Comparison of ENCODE assay signal across 11 cellular contexts in genomic region chr1:11792106-11792505, GRCh38. TPM values are rescaled to one million over a fixed set of nuclear protein-coding genes. Genes with fewer than 3 reads are reported as not detected.
DNase-seq lines count a peak whose midpoint lies in the region; ATAC-seq and TF ChIP-seq lines count a peak whose summit lies in the region.
"Had no signal": no experiment of that assay in that cellular context is flagged by ENCODE, and none has a peak within 500 bp of the region (broad histone marks: within the 10 kb centered on the region; RNA-seq: fewer than 3 reads in every experiment).

No MANE protein-coding gene starts in this region.

- TF ChIP-seq POLR2A in heart left ventricle (IDR thresholded peaks at IDR 0.05): no peak
- no peak for TF ChIP-seq POLR2A in prostate gland (IDR thresholded peaks at IDR 0.05)

- no peak overlapping the region for H3K4me2 ChIP-seq in mammary epithelial cell (ENCODE audit: insufficient read depth, low read depth, low read length)

- intact Hi-C loops in MCF 10A (cut with micrococcal nuclease) (no loop called here), mammary epithelial cell (cut with micrococcal nuclease) (no loop called here), heart left ventricle (cut with DNase I) (no loop called here), prostate gland (cut with DNase I) (no loop called here)

- no peaks in the 10 kb centered on the region for H3K9me3 Mint-ChIP-seq in MCF 10A (ENCODE audit: unreplicated experiment)
- H3K9me3 Mint-ChIP-seq in activated naive CD8-positive, alpha-beta T cell treated with anti-CD3 and anti-CD28 coated beads, Interleukin-2, amount 50 U/mL, for 24 hours: no peaks in the 10 kb centered on the region

- WGBS in mammary epithelial cell (ENCODE audit: low coverage, missing lambda C conversion rate): 96% methylated on average over 9 of the region's 11 CpGs
- 48 to 67% (median 56%) methylated on average over 10 to 11 of the region's 11 CpGs for WGBS in heart left ventricle, 4 donors
- WGBS in prostate gland: 83% methylated on average over 11 of the region's 11 CpGs

- DNase-seq in MCF 10A (ENCODE audit: unreplicated experiment) (peak; percentile 25), mammary epithelial cell (no peak), heart left ventricle (peak; percentile 63 to 88 (median 72)), prostate gland (ENCODE audit: low spot score) (no peak), HT-29 (ENCODE audit: low spot score) (no peak)
- no peak for DNase-seq in stimulated activated CD4-positive, alpha-beta T cell treated with anti-CD3 and anti-CD28 coated beads, Interleukin-2, amount 100 ng/mL, for 48 hours
- no peak for DNase-seq in effector CD4-positive, alpha-beta T cell
- no peak for DNase-seq in activated naive CD8-positive, alpha-beta T cell treated with anti-CD3 and anti-CD28 coated beads, Interleukin-2, amount 50 U/mL, for 24 hours
- DNase-seq: NCI-H2171 treated with DMSO at 0.1 percent for 48 hours had no signal

- TF ChIP-seq CTCF in MCF 10A (IDR thresholded peaks at IDR 0.05; ENCODE audit: unreplicated experiment) (no peak), mammary epithelial cell (conservative IDR thresholded peaks at IDR 0.05 in 1 of 2, IDR thresholded peaks at IDR 0.05 in 1 of 2; ENCODE audit: extremely low read depth in 1 of 2, insufficient read depth in 1 of 2, low read depth in 1 of 2, low read length in 2 of 2) (no peak), heart left ventricle (IDR thresholded peaks at IDR 0.05) (no peak), prostate gland (IDR thresholded peaks at IDR 0.05) (no peak)

- no peaks in the 10 kb centered on the region for H3K27me3 Mint-ChIP-seq in MCF 10A (ENCODE audit: insufficient read depth, unreplicated experiment)
- no peaks in the 10 kb centered on the region for H3K27me3 Mint-ChIP-seq in activated naive CD8-positive, alpha-beta T cell treated with anti-CD3 and anti-CD28 coated beads, Interleukin-2, amount 50 U/mL, for 24 hours

- peaks cover 24% of the 10 kb centered on the region for H3K36me3 Mint-ChIP-seq in MCF 10A (ENCODE audit: insufficient read depth, unreplicated experiment)
- peaks cover 4% of the 10 kb centered on the region for H3K36me3 Mint-ChIP-seq in activated naive CD8-positive, alpha-beta T cell treated with anti-CD3 and anti-CD28 coated beads, Interleukin-2, amount 50 U/mL, for 24 hours (ENCODE audit: low read depth)

- H3K9ac ChIP-seq in mammary epithelial cell (ENCODE audit: insufficient read depth, low read length): no peak overlapping the region

- no peaks in the 10 kb centered on the region for H3K27me3 ChIP-seq in mammary epithelial cell (ENCODE audit: insufficient read depth, low read length)
- H3K27me3 ChIP-seq in heart left ventricle: no peaks in the 10 kb centered on the region
- H3K27me3 ChIP-seq in prostate gland (replicated peaks; ENCODE audit: insufficient read depth): no peaks in the 10 kb centered on the region

- no peak overlapping the region for H2AFZ ChIP-seq in mammary epithelial cell (ENCODE audit: low read depth, low read length)

- H3K4me3 ChIP-seq in mammary epithelial cell (replicated peaks in 1 of 3; ENCODE audit: insufficient read depth in 1 of 3, low read depth in 2 of 3, low read length in 3 of 3) (no peak overlapping the region), heart left ventricle (no peak overlapping the region), prostate gland (no peak overlapping the region)

- BruUV-seq in MCF 10A (replicated peaks; lab: Mats Ljungman, UMichigan): no TSS peak
- no TSS peak for BruUV-seq in mammary epithelial cell (replicated peaks; lab: Mats Ljungman, UMichigan)

- H3K27ac ChIP-seq in mammary epithelial cell (ENCODE audit: insufficient read depth, low read depth, low read length): no peak overlapping the region
- peak overlapping the region; percentile 85 to 99 (median 98) for H3K27ac ChIP-seq in heart left ventricle
- peak overlapping the region; percentile 84 to 86 for H3K27ac ChIP-seq in prostate gland

- POLR2A ChIA-PET in MCF 10A (lab: Yijun Ruan, JAX): interaction anchor here (0.6 to 8.7 kb wide), 5 partner anchors 11 to 188 kb away, joined by 3 to 87 read pairs (median 3); partner anchors contain the start of genes AGTRAP, CLCN6 and MTHFR

- H3K9me3 ChIP-seq in mammary epithelial cell (replicated peaks; ENCODE audit: insufficient read depth, low read length) (no peaks in the 10 kb centered on the region), heart left ventricle (no peaks in the 10 kb centered on the region), prostate gland (no peaks in the 10 kb centered on the region)

- ATAC-seq in heart left ventricle: peak; percentile 8 to 30 (median 28)
- no peak for ATAC-seq in activated naive CD8-positive, alpha-beta T cell treated with anti-CD3 and anti-CD28 coated beads, Interleukin-2, amount 50 U/mL, for 24 hours

- H3K4me1 Mint-ChIP-seq in MCF 10A (ENCODE audit: insufficient read depth, unreplicated experiment): peaks cover 20% of the 10 kb centered on the region
- no peaks in the 10 kb centered on the region for H3K4me1 Mint-ChIP-seq in activated naive CD8-positive, alpha-beta T cell treated with anti-CD3 and anti-CD28 coated beads, Interleukin-2, amount 50 U/mL, for 24 hours

- H4K20me1 ChIP-seq in mammary epithelial cell (ENCODE audit: insufficient read depth, low read length): no peaks in the 10 kb centered on the region

- peak overlapping the region; percentile 96 for H3K27ac Mint-ChIP-seq in MCF 10A (ENCODE audit: low read depth, unreplicated experiment)
- no peak overlapping the region for H3K27ac Mint-ChIP-seq in activated naive CD8-positive, alpha-beta T cell treated with anti-CD3 and anti-CD28 coated beads, Interleukin-2, amount 50 U/mL, for 24 hours

- H3K4me1 ChIP-seq in mammary epithelial cell (ENCODE audit: insufficient read depth, low read length) (peaks cover 9% of the 10 kb centered on the region), heart left ventricle (peaks cover 30 to 91% (median 81%) of the 10 kb centered on the region in 12 donors), prostate gland (replicated peaks) (peaks cover 7% of the 10 kb centered on the region)

- no peaks in the 10 kb centered on the region for H3K79me2 ChIP-seq in mammary epithelial cell (ENCODE audit: insufficient read depth, low read length)

- no peak overlapping the region for H3K4me3 Mint-ChIP-seq in MCF 10A (ENCODE audit: unreplicated experiment)
- no peak overlapping the region for H3K4me3 Mint-ChIP-seq in activated naive CD8-positive, alpha-beta T cell treated with anti-CD3 and anti-CD28 coated beads, Interleukin-2, amount 50 U/mL, for 24 hours

- CTCF ChIA-PET in MCF 10A (lab: Yijun Ruan, JAX) (no interaction called here), mammary epithelial cell (lab: Charles Lee; ENCODE audit: low non-redundant PET) (no interaction called here)

- in situ Hi-C loops in mammary epithelial cell (cut with MboI; ENCODE audit: low sequenced_read_pairs in 2 of 2): no loop called here

- H3K36me3 ChIP-seq in mammary epithelial cell (ENCODE audit: insufficient read depth, low read length): no peaks in the 10 kb centered on the region
- peaks cover 3 to 66% (median 45%) of the 10 kb centered on the region in 9 donors for H3K36me3 ChIP-seq in heart left ventricle
- peaks cover 0 to 16% of the 10 kb centered on the region in 2 donors for H3K36me3 ChIP-seq in prostate gland

- dilution Hi-C loops in mammary epithelial cell (cut with HindIII; ENCODE audit: low sequenced_read_pairs): loop anchor here (10.0 kb wide), 1 partner anchor 117 kb away; no protein-coding TSS in a partner anchor

RNA-seq across cellular contexts. Expression of gene MTHFR, which starts 13.7 kb away (rescaled TPM):
- total RNA-seq in MCF 10A (2022) (14.0 and 17.8 TPM in 2 replicates), mammary epithelial cell (10 to 100 TPM; 19.1 to 19.2 TPM), heart left ventricle (10 to 100 TPM; 26.9 to 61.2 (median 38.1) TPM), prostate gland (10 to 100 TPM; 27.6 to 75.0 TPM)
- polyA plus RNA-seq in mammary epithelial cell (8.2 TPM), heart left ventricle (10 to 100 TPM; 21.9 to 45.9 TPM)
- 17.0 TPM for polyA minus RNA-seq in mammary epithelial cell
- 25.3 and 32.2 TPM in 2 replicates for total RNA-seq in HT-29 (2014; rRNA removed; shearing (Covaris generic))

RNA-seq across cellular contexts. Expression of gene CLCN6, which starts 13.9 kb away (rescaled TPM):
- total RNA-seq in MCF 10A (2022) (12.3 and 24.7 TPM in 2 replicates), mammary epithelial cell (10 to 100 TPM in 1 of 2 donors, 1 to 10 TPM in 1; 7.0 to 17.0 TPM), heart left ventricle (10 to 100 TPM; 11.6 to 21.5 (median 17.2) TPM), prostate gland (10 to 100 TPM; 13.4 to 45.0 TPM)
- polyA plus RNA-seq in mammary epithelial cell (7.6 TPM), heart left ventricle (10 to 100 TPM; 10.2 to 17.2 TPM)
- 12.9 TPM for polyA minus RNA-seq in mammary epithelial cell
- 9.7 TPM in 2 replicates for total RNA-seq in HT-29 (2014; rRNA removed; shearing (Covaris generic))

RNA-seq across cellular contexts. Expression of gene C1orf167, which starts 30.1 kb away (rescaled TPM):
- not detected in 2 replicates for total RNA-seq in MCF 10A (2022)
- total RNA-seq in mammary epithelial cell: not detected
- not detected for polyA plus RNA-seq in mammary epithelial cell
- not detected for polyA minus RNA-seq in mammary epithelial cell
- total RNA-seq in heart left ventricle: 1 to 10 TPM; 1.5 to 7.6 (median 3.1) TPM
- 1 to 10 TPM; 4.1 to 4.9 TPM for polyA plus RNA-seq in heart left ventricle
- 1 to 10 TPM in 1 of 2 donors, not detected in 1; 10.0 TPM for total RNA-seq in prostate gland
- total RNA-seq in HT-29 (2014; rRNA removed; shearing (Covaris generic)): not detected in 2 replicates
- total RNA-seq: kidney epithelial cell had no signal

RNA-seq across cellular contexts. Expression of gene NPPA, which starts 55.5 kb away (rescaled TPM):
- total RNA-seq in MCF 10A (2022) (not detected in 2 replicates), mammary epithelial cell (not detected), heart left ventricle (1,000 to 10,000 TPM in 1 of 9 donors, 100 to 1,000 TPM in 8; 126 to 3,156 (median 279) TPM), prostate gland (1 to 10 TPM in 1 of 2 donors, not detected in 1; 1.3 TPM)
- polyA plus RNA-seq in mammary epithelial cell (not detected), heart left ventricle (1,000 to 10,000 TPM in 1 of 2 donors, 10 to 100 TPM in 1; 59.9 to 1,418 TPM)
- polyA minus RNA-seq in mammary epithelial cell: not detected
- total RNA-seq in HT-29 (2014; rRNA removed; shearing (Covaris generic)): not detected in 2 replicates
- total RNA-seq: kidney epithelial cell had no signal
- polyA plus RNA-seq: AG04450 had no signal

RNA-seq across cellular contexts. Expression of gene AGTRAP, which starts 56.2 kb away (rescaled TPM):
- total RNA-seq in MCF 10A (2022): 68.4 and 73.1 TPM in 2 replicates
- 100 to 1,000 TPM; 105 to 109 TPM for total RNA-seq in mammary epithelial cell
- 120 TPM for polyA plus RNA-seq in mammary epithelial cell
- 78.0 TPM for polyA minus RNA-seq in mammary epithelial cell
- total RNA-seq in heart left ventricle: 10 to 100 TPM; 11.8 to 36.7 (median 24.5) TPM
- polyA plus RNA-seq in heart left ventricle: 100 to 1,000 TPM in 1 of 2 donors, 10 to 100 TPM in 1; 18.2 to 134 TPM
- total RNA-seq in prostate gland: 100 to 1,000 TPM; 114 to 123 TPM
- 52.8 and 54.7 TPM in 2 replicates for total RNA-seq in HT-29 (2014; rRNA removed; shearing (Covaris generic))

Comparison
In these comparisons a context has a peak if more than half of its experiments do, and no peak if none do; other contexts are left out.
1. DNase-seq: peak in MCF 10A (single experiment) and heart left ventricle (5 of 5); none in mammary epithelial cell (single experiment), prostate gland (single experiment), HT-29 (single experiment), stimulated activated CD4-positive, alpha-beta T cell treated with anti-CD3 and anti-CD28 coated beads, Interleukin-2, amount 100 ng/mL, for 48 hours (0 of 2), effector CD4-positive, alpha-beta T cell (single experiment) and activated naive CD8-positive, alpha-beta T cell treated with anti-CD3 and anti-CD28 coated beads, Interleukin-2, amount 50 U/mL, for 24 hours (single experiment).